16 cellular contexts compared by ENCODE assay signal in genomic region chr6:144296973-144297372, GRCh38. TPM values are rescaled to one million over a fixed set of nuclear protein-coding genes. Genes with fewer than 3 reads are reported as not detected.
DNase-seq lines count a peak whose midpoint lies in the region; ATAC-seq and TF ChIP-seq lines count a peak whose summit lies in the region.
"Had no signal": no experiment of that assay in that cellular context is flagged by ENCODE, and none has a peak within 500 bp of the region (broad histone marks: within the 10 kb centered on the region; RNA-seq: fewer than 3 reads in every experiment).

No MANE protein-coding gene starts in this region.

- H3K36me3 ChIP-seq in gastroesophageal sphincter (peaks cover 0 to 13% of the 10 kb centered on the region in 2 donors), upper lobe of right lung (peaks cover 31% of the 10 kb centered on the region), BE2C (no peaks in the 10 kb centered on the region)

- H3K9me3 Mint-ChIP-seq in nephron, result no peaks in the 10 kb centered on the region
- H3K9me3 Mint-ChIP-seq: activated T-cell treated with anti-CD3 and anti-CD28 coated beads, Interleukin-2, amount 50 U/mL, for 4 hours; CD4-positive, alpha-beta memory T cell had no signal

- TF ChIP-seq EP300 in gastroesophageal sphincter (IDR thresholded peaks at IDR 0.05), result no peak

- ATAC-seq in gastroesophageal sphincter (peak; percentile 10), upper lobe of right lung (peak; percentile 63)
- ATAC-seq: activated T-cell treated with anti-CD3 and anti-CD28 coated beads, Interleukin-2, amount 50 U/mL, for 4 hours; stimulated activated naive CD8-positive, alpha-beta T cell treated with anti-CD3 and anti-CD28 coated beads, Interleukin-15, amount 100 ng/mL, for 72 hours had no signal

- H3K27me3 Mint-ChIP-seq in nephron (ENCODE audit: low read depth), result no peaks in the 10 kb centered on the region
- H3K27me3 Mint-ChIP-seq: CD4-positive, alpha-beta memory T cell; stimulated activated naive CD8-positive, alpha-beta T cell treated with anti-CD3 and anti-CD28 coated beads, Interleukin-15, amount 100 ng/mL, for 72 hours had no signal

- no peaks in the 10 kb centered on the region for H3K9me3 ChIP-seq in gastroesophageal sphincter
- H3K9me3 ChIP-seq in upper lobe of right lung, result no peaks in the 10 kb centered on the region
- H3K9me3 ChIP-seq in BE2C, result no peaks in the 10 kb centered on the region

- H3K4me1 ChIP-seq in gastroesophageal sphincter, result peaks cover 6 to 42% (median 8%) of the 10 kb centered on the region in 3 donors
- peaks cover 31% of the 10 kb centered on the region for H3K4me1 ChIP-seq in upper lobe of right lung
- H3K4me1 ChIP-seq in BE2C, result no peaks in the 10 kb centered on the region

- WGBS in gastroesophageal sphincter (ENCODE audit: low coverage in 1 of 2), 2 donors, result 35% methylated on average over 2 of the region's 2 CpGs

- no peak for TF ChIP-seq CTCF in VCaP (conservative IDR thresholded peaks at IDR 0.05)
- TF ChIP-seq CTCF in gastroesophageal sphincter (IDR thresholded peaks at IDR 0.05), result no peak
- no peak for TF ChIP-seq CTCF in nephron (IDR thresholded peaks at IDR 0.05; ENCODE audit: unreplicated experiment in 3 of 3)
- TF ChIP-seq CTCF in upper lobe of right lung (IDR thresholded peaks at IDR 0.05), result no peak
- TF ChIP-seq CTCF in BE2C (IDR thresholded peaks at IDR 0.05; ENCODE audit: low read depth, low read length), result no peak

- no peak for DNase-seq in upper lobe of right lung
- DNase-seq in BE2C, result no peak
- DNase-seq in NCI-H345 treated with DMSO at 0.1 percent for 48 hours (lab: John Stamatoyannopoulos, UW; ENCODE audit: unreplicated experiment), result no peak
- no peak for DNase-seq in cerebellar nuclear complex (lab: John Stamatoyannopoulos, UW)
- DNase-seq: activated CD4-positive, alpha-beta T cell treated with anti-CD3 and anti-CD28 coated beads for 1 hour; activated T-cell treated with anti-CD3 and anti-CD28 coated beads, Interleukin-2, amount 50 U/mL, for 4 hours; CD4-positive, alpha-beta memory T cell; GDM1; mesendoderm; NCI-H187 treated with DMSO at 0.1 percent for 48 hours; stimulated activated naive CD8-positive, alpha-beta T cell treated with anti-CD3 and anti-CD28 coated beads, Interleukin-15, amount 100 ng/mL, for 72 hours had no signal

- peak overlapping the region; percentile 64 to 84 (median 72) for H3K27ac Mint-ChIP-seq in nephron

- peaks cover 38% of the 10 kb centered on the region for H3K36me3 Mint-ChIP-seq in nephron (ENCODE audit: low read depth)
- H3K36me3 Mint-ChIP-seq: CD4-positive, alpha-beta memory T cell had no signal

- H3K4me3 Mint-ChIP-seq in nephron, result no peak overlapping the region
- H3K4me3 Mint-ChIP-seq: activated T-cell treated with anti-CD3 and anti-CD28 coated beads, Interleukin-2, amount 50 U/mL, for 4 hours; stimulated activated naive CD8-positive, alpha-beta T cell treated with anti-CD3 and anti-CD28 coated beads, Interleukin-15, amount 100 ng/mL, for 72 hours had no signal

- TF ChIP-seq POLR2A in gastroesophageal sphincter (IDR thresholded peaks at IDR 0.05), result no peak

- no peak overlapping the region for H3K4me3 ChIP-seq in gastroesophageal sphincter
- no peak overlapping the region for H3K4me3 ChIP-seq in upper lobe of right lung
- H3K4me3 ChIP-seq in BE2C (ENCODE audit: low read depth, low read length), result no peak overlapping the region
- H3K4me3 ChIP-seq: SK-N-MC had no signal

- H3K27ac ChIP-seq in VCaP (peak overlapping the region; percentile 98), gastroesophageal sphincter (peak overlapping the region; percentile 31 to 64 (median 41)), upper lobe of right lung (peak overlapping the region; percentile 58)
- H3K27ac ChIP-seq: KMS-11, SK-N-MC had no signal

- intact Hi-C loops in upper lobe of right lung (cut with DNase I), result no loop called here

- peaks cover 13% of the 10 kb centered on the region for H3K4me1 Mint-ChIP-seq in nephron

- no peaks in the 10 kb centered on the region for H3K27me3 ChIP-seq in gastroesophageal sphincter
- no peaks in the 10 kb centered on the region for H3K27me3 ChIP-seq in upper lobe of right lung
- H3K27me3 ChIP-seq in BE2C, result peaks cover 7% of the 10 kb centered on the region; the same call in 1 of the 2 replicates

RNA-seq across cellular contexts. Expression of gene UTRN, which starts 11.8 kb away (rescaled TPM):
- total RNA-seq in gastroesophageal sphincter (100 to 1,000 TPM in 3 of 4 donors, 10 to 100 TPM in 1; 95.9 to 251 (median 139) TPM), upper lobe of right lung (316 TPM)
- polyA plus RNA-seq in BE2C (2012; ENCODE audit: insufficient read depth, insufficient read length, low read depth), result 35.0 TPM

Comparison
In these comparisons a context has a peak if more than half of its experiments do, and no peak if none do; other contexts are left out.
1. H3K27ac ChIP-seq: peak in every context shown above with its lines; median percentile 98 in VCaP; 58 in upper lobe of right lung; 41 in gastroesophageal sphincter.